In the genomic region with DNA sequence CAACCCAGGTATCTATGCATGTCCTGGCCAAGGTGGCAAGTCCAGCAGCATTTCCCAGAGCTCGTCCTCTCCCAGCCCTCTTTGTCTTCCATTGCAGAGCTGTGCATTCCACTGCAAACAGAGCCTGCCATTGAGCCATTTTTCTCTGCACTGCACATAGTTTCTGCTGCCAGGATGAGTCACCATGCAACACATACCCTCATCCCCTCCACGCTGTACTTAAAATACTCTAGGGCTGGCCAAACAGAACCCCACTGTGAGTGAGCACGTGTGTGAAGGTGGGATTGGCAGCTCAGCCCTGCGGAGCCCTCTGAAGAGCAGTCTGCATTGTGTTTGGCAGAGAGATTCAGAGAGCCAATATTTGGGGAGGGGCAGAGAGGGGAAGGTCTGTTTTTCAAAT, we compare ENCODE assay signal across 11 cellular contexts. TPM values are rescaled to one million over a fixed set of nuclear protein-coding genes. Genes with fewer than 3 reads are reported as not detected.
DNase-seq lines count a peak whose midpoint lies in the region; ATAC-seq, FAIRE-seq and TF ChIP-seq lines count a peak whose summit lies in the region.
"Had no signal": no experiment of that assay in that cellular context is flagged by ENCODE, and none has a peak within 500 bp of the region (broad histone marks: within the 10 kb centered on the region; RNA-seq: fewer than 3 reads in every experiment).

No MANE protein-coding gene starts in this region.

- 19 to 38% (median 31%) methylated on average over 4 of the region's 4 CpGs for WGBS in heart left ventricle, 4 donors

- DNase-seq in heart left ventricle (peak in 1 of 5 donors; percentile 46), cardiac septum (ENCODE audit: low spot score) (no peak), astrocyte (ENCODE audit: low read depth) (peak; percentile 87), kidney glomerular epithelial cell (lab: John Stamatoyannopoulos, UW) (peak; percentile 51), urothelium cell line (ENCODE audit: low spot score) (peak; percentile 73), epidermal melanocyte (ENCODE audit: insufficient read length, low spot score) (no peak)
- no peak for DNase-seq in activated CD4-positive, alpha-beta T cell treated with anti-CD3 and anti-CD28 coated beads, Interleukin-2, amount 50 U/mL, for 48 hours
- DNase-seq: H9 had no signal

- H3K9me3 ChIP-seq in heart left ventricle (no peaks in the 10 kb centered on the region), astrocyte (ENCODE audit: insufficient read depth, low read depth, low read length) (no peaks in the 10 kb centered on the region)

- peaks cover 2% of the 10 kb centered on the region for H3K36me3 Mint-ChIP-seq in astrocyte (ENCODE audit: low read depth, unreplicated experiment)
- H3K36me3 Mint-ChIP-seq: stimulated activated memory B cell treated with anti-CD40 and anti-IgM and Interleukin-4, amounts not matched to agents 10 μg/mL and 1 μg/mL and 100 μg/mL, for 72 hours had no signal

- H3K4me3 Mint-ChIP-seq in astrocyte (ENCODE audit: unreplicated experiment), result peak overlapping the region; percentile 31
- H3K4me3 Mint-ChIP-seq: B cell; H9; stimulated activated memory B cell treated with anti-CD40 and anti-IgM and Interleukin-4, amounts not matched to agents 10 μg/mL and 1 μg/mL and 100 μg/mL, for 72 hours had no signal

- peak overlapping the region; percentile 38 for H2AFZ ChIP-seq in astrocyte (ENCODE audit: low read depth, low read length)

- H3K4me3 ChIP-seq in heart left ventricle (no peak overlapping the region), astrocyte (ENCODE audit: insufficient read depth, low read depth, low read length) (no peak overlapping the region)

- H3K4me1 Mint-ChIP-seq in astrocyte (ENCODE audit: low read depth, unreplicated experiment), result peaks cover 23% of the 10 kb centered on the region

- H3K9ac ChIP-seq in astrocyte (ENCODE audit: low read length), result no peak overlapping the region

- ATAC-seq in heart left ventricle (peak; percentile 6 to 32 (median 21)), GM19455 (IDR thresholded peaks at IDR 0.05; ENCODE audit: unreplicated experiment) (no peak)
- ATAC-seq: stimulated activated memory B cell treated with anti-CD40 and anti-IgM and Interleukin-4, amounts not matched to agents 10 μg/mL and 1 μg/mL and 100 μg/mL, for 72 hours had no signal

- TF ChIP-seq POLR2A in heart left ventricle (IDR thresholded peaks at IDR 0.05), result no peak

- H3K36me3 ChIP-seq in heart left ventricle (no peaks in the 10 kb centered on the region), astrocyte (ENCODE audit: insufficient read depth, low read length) (no peaks in the 10 kb centered on the region)

- peaks cover 10% of the 10 kb centered on the region for H3K79me2 ChIP-seq in astrocyte (ENCODE audit: insufficient read depth, low read length)

- H3K27me3 Mint-ChIP-seq in astrocyte (ENCODE audit: low read depth, unreplicated experiment), result peaks cover 4% of the 10 kb centered on the region

- H4K20me1 ChIP-seq in astrocyte (ENCODE audit: insufficient read depth, low read length), result peaks cover 6% of the 10 kb centered on the region

- intact Hi-C loops in heart left ventricle (cut with DNase I), result loop anchor here in 7 of 10 donors (5.0 to 10.0 kb wide), 11 partner anchors 158 to 498 kb away; no protein-coding TSS in a partner anchor
- intact Hi-C loops in cardiac septum (cut with DNase I), result loop anchor here (5.0 kb wide), 2 partner anchors 60 to 340 kb away; no protein-coding TSS in a partner anchor

- H3K4me2 ChIP-seq in astrocyte (ENCODE audit: low read length), result peak overlapping the region; percentile 70

- H3K4me1 ChIP-seq in heart left ventricle, result peaks cover 3 to 55% (median 17%) of the 10 kb centered on the region in 12 donors
- H3K4me1 ChIP-seq in astrocyte (ENCODE audit: insufficient read depth, low read length), result peaks cover 24% of the 10 kb centered on the region

- peak overlapping the region; percentile 8 for H3K27ac Mint-ChIP-seq in astrocyte (ENCODE audit: unreplicated experiment)
- H3K27ac Mint-ChIP-seq: B cell; H9; stimulated activated memory B cell treated with anti-CD40 and anti-IgM and Interleukin-4, amounts not matched to agents 10 μg/mL and 1 μg/mL and 100 μg/mL, for 72 hours had no signal

- FAIRE-seq in astrocyte (lab: Jason Lieb, UNC) (peak; percentile 13), urothelium cell line (lab: Jason Lieb, UNC) (no peak)

- H3K27ac ChIP-seq in heart left ventricle (peak overlapping the region in 9 of 12 donors; percentile 15 to 65 (median 55)), astrocyte (ENCODE audit: low read depth, low read length) (no peak overlapping the region)

- no peak for TF ChIP-seq CTCF in heart left ventricle (IDR thresholded peaks at IDR 0.05)
- no peak for TF ChIP-seq CTCF in astrocyte (IDR thresholded peaks at IDR 0.05; ENCODE audit: insufficient read depth, low read depth, low read length)

- H3K27me3 ChIP-seq in heart left ventricle (peaks cover 0 to 9% (median 0%) of the 10 kb centered on the region in 9 donors), astrocyte (ENCODE audit: insufficient read depth, low read length) (peaks cover 14% of the 10 kb centered on the region)

- peaks cover 1% of the 10 kb centered on the region for H3K9me3 Mint-ChIP-seq in astrocyte (ENCODE audit: unreplicated experiment)
- H3K9me3 Mint-ChIP-seq: H9; stimulated activated memory B cell treated with anti-CD40 and anti-IgM and Interleukin-4, amounts not matched to agents 10 μg/mL and 1 μg/mL and 100 μg/mL, for 72 hours had no signal

RNA-seq across cellular contexts. Expression of gene ATP1B1, which starts 3.9 kb away (rescaled TPM):
- 100 to 1,000 TPM; 245 to 640 (median 339) TPM for total RNA-seq in heart left ventricle
- polyA plus RNA-seq in heart left ventricle, result 100 to 1,000 TPM; 165 to 372 TPM
- 256 TPM for total RNA-seq in cardiac septum
- total RNA-seq in astrocyte, result 56.5 and 58.3 TPM in 2 replicates

Comparison
In these comparisons a context has a peak if more than half of its experiments do, and no peak if none do; other contexts are left out.
1. DNase-seq: peak in astrocyte (single experiment), kidney glomerular epithelial cell (single experiment) and urothelium cell line (single experiment); none in cardiac septum (single experiment), activated CD4-positive, alpha-beta T cell treated with anti-CD3 and anti-CD28 coated beads, Interleukin-2, amount 50 U/mL, for 48 hours (0 of 2) and epidermal melanocyte (single experiment).